Comparison of ENCODE assay signal across 1 cellular context in the genomic region with DNA sequence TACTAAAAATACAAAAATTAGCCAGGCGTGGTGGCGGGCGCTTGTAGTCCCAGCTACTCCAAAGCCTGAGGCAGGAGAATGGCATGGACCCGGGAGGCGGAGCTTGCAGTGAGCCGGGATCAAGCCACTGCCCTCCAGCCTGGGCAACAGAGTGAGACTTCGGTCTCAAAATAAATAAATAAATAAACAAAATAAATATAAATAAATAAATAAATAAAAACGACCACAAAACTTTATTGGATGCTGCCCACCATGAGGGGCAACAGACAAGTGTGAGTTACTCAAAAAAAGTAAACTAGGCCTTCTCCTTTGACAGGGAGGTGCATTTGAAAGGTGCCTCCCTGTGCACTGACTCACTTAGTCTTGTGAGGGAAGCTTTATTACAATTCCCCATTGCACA.
TF ChIP-seq lines count a peak whose summit lies in the region.

No MANE protein-coding gene starts in this region.

TF ChIP-seq in HCT116, 20 proteins besides CTCF, POLR2A, EP300 and RAD21:
- TF ChIP-seq, protein P1, sequence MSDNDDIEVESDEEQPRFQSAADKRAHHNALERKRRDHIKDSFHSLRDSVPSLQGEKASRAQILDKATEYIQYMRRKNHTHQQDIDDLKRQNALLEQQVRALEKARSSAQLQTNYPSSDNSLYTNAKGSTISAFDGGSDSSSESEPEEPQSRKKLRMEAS (IDR thresholded peaks at IDR 0.05): no peak
- TF ChIP-seq EZH2phosphoT487 (IDR thresholded peaks at IDR 0.05; ENCODE audit: borderline replicate concordance): no peak
- TF ChIP-seq, protein P2, sequence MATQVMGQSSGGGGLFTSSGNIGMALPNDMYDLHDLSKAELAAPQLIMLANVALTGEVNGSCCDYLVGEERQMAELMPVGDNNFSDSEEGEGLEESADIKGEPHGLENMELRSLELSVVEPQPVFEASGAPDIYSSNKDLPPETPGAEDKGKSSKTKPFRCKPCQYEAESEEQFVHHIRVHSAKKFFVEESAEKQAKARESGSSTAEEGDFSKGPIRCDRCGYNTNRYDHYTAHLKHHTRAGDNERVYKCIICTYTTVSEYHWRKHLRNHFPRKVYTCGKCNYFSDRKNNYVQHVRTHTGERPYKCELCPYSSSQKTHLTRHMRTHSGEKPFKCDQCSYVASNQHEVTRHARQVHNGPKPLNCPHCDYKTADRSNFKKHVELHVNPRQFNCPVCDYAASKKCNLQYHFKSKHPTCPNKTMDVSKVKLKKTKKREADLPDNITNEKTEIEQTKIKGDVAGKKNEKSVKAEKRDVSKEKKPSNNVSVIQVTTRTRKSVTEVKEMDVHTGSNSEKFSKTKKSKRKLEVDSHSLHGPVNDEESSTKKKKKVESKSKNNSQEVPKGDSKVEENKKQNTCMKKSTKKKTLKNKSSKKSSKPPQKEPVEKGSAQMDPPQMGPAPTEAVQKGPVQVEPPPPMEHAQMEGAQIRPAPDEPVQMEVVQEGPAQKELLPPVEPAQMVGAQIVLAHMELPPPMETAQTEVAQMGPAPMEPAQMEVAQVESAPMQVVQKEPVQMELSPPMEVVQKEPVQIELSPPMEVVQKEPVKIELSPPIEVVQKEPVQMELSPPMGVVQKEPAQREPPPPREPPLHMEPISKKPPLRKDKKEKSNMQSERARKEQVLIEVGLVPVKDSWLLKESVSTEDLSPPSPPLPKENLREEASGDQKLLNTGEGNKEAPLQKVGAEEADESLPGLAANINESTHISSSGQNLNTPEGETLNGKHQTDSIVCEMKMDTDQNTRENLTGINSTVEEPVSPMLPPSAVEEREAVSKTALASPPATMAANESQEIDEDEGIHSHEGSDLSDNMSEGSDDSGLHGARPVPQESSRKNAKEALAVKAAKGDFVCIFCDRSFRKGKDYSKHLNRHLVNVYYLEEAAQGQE (IDR thresholded peaks at IDR 0.05; ENCODE audit: low read depth): no peak
